Comparison of ENCODE assay signal across 9 cellular contexts in the genomic region with DNA sequence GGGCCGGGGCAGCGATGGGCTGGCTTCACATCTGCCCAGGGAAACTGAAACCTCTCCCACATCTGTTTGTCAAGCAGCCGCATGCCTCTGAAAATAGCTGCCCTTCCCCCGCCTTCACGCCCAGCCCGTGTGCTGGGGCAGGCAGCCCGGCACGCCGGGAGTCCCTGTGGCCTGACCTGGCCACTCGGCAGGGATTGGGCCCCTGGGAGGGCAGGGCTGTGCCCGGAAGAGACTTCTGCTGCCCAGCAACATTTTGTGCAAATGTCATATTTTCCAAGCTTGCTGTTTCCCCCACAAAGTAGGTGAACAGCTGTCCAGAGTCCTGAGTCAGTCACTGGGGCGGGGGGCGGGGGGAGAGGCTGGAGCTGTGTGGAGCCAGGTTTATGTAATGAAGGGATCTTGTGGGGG. TPM values are rescaled to one million over a fixed set of nuclear protein-coding genes. Genes with fewer than 3 reads are reported as not detected.
A peak's percentile ranks its signal among the peaks of the same experiment; 100 is the strongest.
DNase-seq lines count a peak whose midpoint lies in the region; ATAC-seq, FAIRE-seq and TF ChIP-seq lines count a peak whose summit lies in the region.
"Had no signal": no experiment of that assay in that cellular context is flagged by ENCODE, and none has a peak within 500 bp of the region (broad histone marks: within the 10 kb centered on the region; RNA-seq: fewer than 3 reads in every experiment).

No MANE protein-coding gene starts in this region.

- TF ChIP-seq CTCF in MM.1S (IDR thresholded peaks at IDR 0.05; ENCODE audit: low read length) (no peak), epithelial cell of esophagus (IDR thresholded peaks at IDR 0.05; ENCODE audit: insufficient read depth, low read depth, low read length, missing control alignments) (no peak), mucosa of descending colon (IDR thresholded peaks at IDR 0.05) (no peak), D721Med (IDR thresholded peaks at IDR 0.05; ENCODE audit: insufficient read depth, missing control alignments) (no peak)

- intact Hi-C loops in mucosa of descending colon (cut with DNase I, micrococcal nuclease): no loop called here

- no peak for FAIRE-seq in D721Med (lab: Jason Lieb, UNC)

- H2AFZ ChIP-seq in MM.1S (ENCODE audit: low read length): peak overlapping the region; percentile 55
- H2AFZ ChIP-seq in Karpas-422 (ENCODE audit: low read length): no peak overlapping the region

- H4K20me1 ChIP-seq in MM.1S (ENCODE audit: insufficient read depth, low read length) (no peaks in the 10 kb centered on the region), Karpas-422 (ENCODE audit: insufficient read depth, low read depth, low read length) (0 out of 2 replicates have a peak, but pooled peaks cover 4% of the 10 kb centered on the region)

- in situ Hi-C loops in ACHN (cut with HindIII; ENCODE audit: low pct_ligation_motif_present, low pct_unique_long_range_greater_than_20kb, low sequenced_read_pairs): no loop called here

- no peaks in the 10 kb centered on the region for H3K9me2 ChIP-seq in MM.1S (replicated peaks; ENCODE audit: insufficient read depth, low read length)
- no peaks in the 10 kb centered on the region; the same call in 1 of the 2 replicates for H3K9me2 ChIP-seq in Karpas-422 (replicated peaks; ENCODE audit: insufficient read depth, low read length)

- H3K36me3 ChIP-seq in MM.1S (replicated peaks; ENCODE audit: insufficient read depth, low read length): no peaks in the 10 kb centered on the region
- H3K36me3 ChIP-seq in mucosa of descending colon (ENCODE audit: low read depth): no peaks in the 10 kb centered on the region
- H3K36me3 ChIP-seq in Karpas-422 (ENCODE audit: insufficient read depth, low read length): no peaks in the 10 kb centered on the region

- H3K4me2 ChIP-seq in MM.1S (ENCODE audit: low read depth, low read length): peak overlapping the region; percentile 69
- no peak overlapping the region for H3K4me2 ChIP-seq in Karpas-422 (ENCODE audit: low read depth, low read length, poor library complexity, severe bottlenecking)

- H3K9me3 ChIP-seq in MM.1S (replicated peaks; ENCODE audit: insufficient read depth, low read length) (no peaks in the 10 kb centered on the region), mucosa of descending colon (no peaks in the 10 kb centered on the region), Karpas-422 (ENCODE audit: low read length) (no peaks in the 10 kb centered on the region)

- H3K79me2 ChIP-seq in MM.1S (ENCODE audit: low read length) (no peaks in the 10 kb centered on the region), Karpas-422 (ENCODE audit: low read length) (no peaks in the 10 kb centered on the region)

- H3K9ac ChIP-seq in MM.1S (ENCODE audit: low read length) (no peak overlapping the region), Karpas-422 (ENCODE audit: low read length) (no peak overlapping the region)

- H3F3A ChIP-seq in MM.1S (ENCODE audit: insufficient read depth, low read length): no peaks in the 10 kb centered on the region

- ATAC-seq in mucosa of descending colon (peak; percentile 65), GM18498 (IDR thresholded peaks at IDR 0.05; ENCODE audit: unreplicated experiment) (no peak)

- peak overlapping the region; percentile 33; the same call in 1 of the 2 replicates for H3K4me3 ChIP-seq in MM.1S (ENCODE audit: low read length)
- no peak overlapping the region for H3K4me3 ChIP-seq in epithelial cell of esophagus (ENCODE audit: low read length)
- no peak overlapping the region for H3K4me3 ChIP-seq in mucosa of descending colon
- H3K4me3 ChIP-seq in Karpas-422 (ENCODE audit: low read length): no peak overlapping the region

- peaks cover 11% of the 10 kb centered on the region for H3K27me3 ChIP-seq in MM.1S (replicated peaks; ENCODE audit: insufficient read depth, low read length)
- no peaks in the 10 kb centered on the region for H3K27me3 ChIP-seq in Karpas-422 (ENCODE audit: low read length)

- peaks cover 12% of the 10 kb centered on the region for H3K4me1 ChIP-seq in MM.1S (ENCODE audit: low read length)
- no peaks in the 10 kb centered on the region for H3K4me1 ChIP-seq in mucosa of descending colon (ENCODE audit: low read depth)
- H3K4me1 ChIP-seq in Karpas-422 (ENCODE audit: low read length): no peaks in the 10 kb centered on the region

- H3K27ac ChIP-seq in MM.1S (ENCODE audit: low read length): no peak overlapping the region; the same call in 1 of the 2 replicates
- no peak overlapping the region for H3K27ac ChIP-seq in Karpas-422 (ENCODE audit: low read length)

- DNase-seq in ACHN: peak; percentile 36
- peak; percentile 61 for DNase-seq in MM.1S
- DNase-seq in epithelial cell of esophagus (ENCODE audit: low read depth): peak; percentile 40
- DNase-seq in mucosa of descending colon: peak in 1 of 3 donors; percentile 24
- DNase-seq in NCI-H446 treated with DMSO at 0.1 percent for 48 hours (lab: John Stamatoyannopoulos, UW): no peak
- DNase-seq in Karpas-422: no peak
- no peak for DNase-seq in D721Med (ENCODE audit: insufficient read length, low spot score)
- DNase-seq: activated naive CD4-positive, alpha-beta T cell had no signal

RNA-seq across cellular contexts. Expression of a gene that starts 8.2 kb away (rescaled TPM):
- total RNA-seq in mucosa of descending colon: 10 to 100 TPM in 1 of 3 donors, 1 to 10 TPM in 2; 3.1 to 13.6 (median 4.0) TPM
- not detected in 2 replicates for total RNA-seq in Karpas-422 (2014; rRNA removed; shearing (Covaris generic); ENCODE audit: low replicate concordance)

Comparison
In these comparisons a context has a peak if more than half of its experiments do, and no peak if none do; other contexts are left out.
1. DNase-seq: peak in ACHN (single experiment), MM.1S (single experiment) and epithelial cell of esophagus (single experiment); none in NCI-H446 treated with DMSO at 0.1 percent for 48 hours (single experiment), Karpas-422 (single experiment) and D721Med (single experiment).